ENCODE assay signal across 31 cellular contexts in genomic region chr15:96477227-96477626, GRCh38.
"Had no signal": no experiment of that assay in that cellular context is flagged by ENCODE, and none has a peak within 500 bp of the region (broad histone marks: within the 10 kb centered on the region; RNA-seq: fewer than 3 reads in every experiment).

No MANE protein-coding gene starts in this region.

- H3K4me3 ChIP-seq: left lung, lower lobe of right lung, neural progenitor cell, right atrium auricular region, right lobe of liver, smooth muscle cell, tibial nerve, upper lobe of left lung, vagina had no signal

- H3K4me2 ChIP-seq: neural progenitor cell, smooth muscle cell had no signal

- DNase-seq: hypothalamus; immature natural killer cell; kidney; left colon; left lung; lower lobe of right lung; mammary epithelial cell; mesenchymal stem cell; naive B cell; natural killer cell; nephron progenitor cell; occipital lobe; right lobe of liver; stimulated activated CD4-positive, alpha-beta T cell treated with anti-CD3 and anti-CD28 coated beads, Interleukin-1b, Interleukin-23, amount 100 ng/mL, for 48 hours; stimulated activated CD4-positive, alpha-beta T cell treated with anti-CD3 and anti-CD28 coated beads, Interleukin-2, amount 100 ng/mL, for 48 hours; stimulated activated CD4-positive, alpha-beta T cell treated with anti-CD3 and anti-CD28 coated beads, Interleukin-4, amount 100 ng/mL, for 4 hours; stimulated activated CD8-positive, alpha-beta memory T cell treated with anti-CD3 and anti-CD28 coated beads, Interleukin-4, amount 100 ng/mL, for 48 hours; stimulated activated naive CD4-positive, alpha-beta T cell treated with Interleukin-2 at 50 U/mL for 16 hours; stimulated activated naive CD8-positive, alpha-beta T cell treated with anti-CD3 and anti-CD28 coated beads, Interleukin-15, amount 100 ng/mL, for 72 hours; substantia nigra; upper lobe of left lung had no signal

- H3K4me1 ChIP-seq: left lung, lower lobe of right lung, neural progenitor cell, parathyroid adenoma, right atrium auricular region, right lobe of liver, tibial nerve, upper lobe of left lung, vagina had no signal

- FAIRE-seq: islet of Langerhans, kidney had no signal

- H3K4me3 Mint-ChIP-seq: immature natural killer cell; naive B cell; natural killer cell; nephron progenitor cell; neural progenitor cell; stimulated activated memory B cell treated with anti-CD40 and anti-IgM and Interleukin-4, amounts not matched to agents 10 μg/mL and 1 μg/mL and 100 μg/mL, for 72 hours; stimulated activated naive CD8-positive, alpha-beta T cell treated with anti-CD3 and anti-CD28 coated beads, Interleukin-15, amount 100 ng/mL, for 72 hours had no signal

- H3K36me3 Mint-ChIP-seq: immature natural killer cell; naive B cell; natural killer cell; neural progenitor cell; stimulated activated memory B cell treated with anti-CD40 and anti-IgM and Interleukin-4, amounts not matched to agents 10 μg/mL and 1 μg/mL and 100 μg/mL, for 72 hours had no signal

- H3K9me3 Mint-ChIP-seq: natural killer cell, nephron progenitor cell, neural progenitor cell had no signal

- H3K36me3 ChIP-seq: left lung, lower lobe of right lung, neural progenitor cell, neutrophil, right atrium auricular region, right lobe of liver, tibial nerve, upper lobe of left lung, vagina had no signal

- H3K79me2 ChIP-seq: parathyroid adenoma had no signal

- H3K4me1 Mint-ChIP-seq: immature natural killer cell; naive B cell; natural killer cell; neural progenitor cell; stimulated activated memory B cell treated with anti-CD40 and anti-IgM and Interleukin-4, amounts not matched to agents 10 μg/mL and 1 μg/mL and 100 μg/mL, for 72 hours; stimulated activated naive CD8-positive, alpha-beta T cell treated with anti-CD3 and anti-CD28 coated beads, Interleukin-15, amount 100 ng/mL, for 72 hours had no signal

- H3K9ac ChIP-seq: neural progenitor cell, parathyroid adenoma had no signal

- H3K9me3 ChIP-seq: left lung, lower lobe of right lung, neutrophil, right atrium auricular region, right lobe of liver, tibial nerve, upper lobe of left lung, vagina had no signal

- H3K27me3 Mint-ChIP-seq: stimulated activated memory B cell treated with anti-CD40 and anti-IgM and Interleukin-4, amounts not matched to agents 10 μg/mL and 1 μg/mL and 100 μg/mL, for 72 hours; stimulated activated naive CD8-positive, alpha-beta T cell treated with anti-CD3 and anti-CD28 coated beads, Interleukin-15, amount 100 ng/mL, for 72 hours had no signal

- H3K27ac Mint-ChIP-seq: immature natural killer cell; naive B cell; natural killer cell; nephron progenitor cell; neural progenitor cell; progenitor cell of endocrine pancreas; stimulated activated memory B cell treated with anti-CD40 and anti-IgM and Interleukin-4, amounts not matched to agents 10 μg/mL and 1 μg/mL and 100 μg/mL, for 72 hours; stimulated activated naive CD8-positive, alpha-beta T cell treated with anti-CD3 and anti-CD28 coated beads, Interleukin-15, amount 100 ng/mL, for 72 hours had no signal

- H3K27ac ChIP-seq: left lung, lower lobe of right lung, neural progenitor cell, neutrophil, parathyroid adenoma, right atrium auricular region, right lobe of liver, tibial nerve, upper lobe of left lung, vagina had no signal

- H3K27me3 ChIP-seq: left lung, neural progenitor cell, neutrophil, right atrium auricular region, right lobe of liver, tibial nerve, upper lobe of left lung, vagina had no signal

- H2AFZ ChIP-seq: neural progenitor cell, parathyroid adenoma had no signal

- ATAC-seq: left colon; left lung; lower lobe of right lung; natural killer cell; right lobe of liver; stimulated activated memory B cell treated with anti-CD40 and anti-IgM and Interleukin-4, amounts not matched to agents 10 μg/mL and 1 μg/mL and 100 μg/mL, for 72 hours; stimulated activated naive CD8-positive, alpha-beta T cell treated with anti-CD3 and anti-CD28 coated beads, Interleukin-15, amount 100 ng/mL, for 72 hours had no signal
